In the genomic region with DNA sequence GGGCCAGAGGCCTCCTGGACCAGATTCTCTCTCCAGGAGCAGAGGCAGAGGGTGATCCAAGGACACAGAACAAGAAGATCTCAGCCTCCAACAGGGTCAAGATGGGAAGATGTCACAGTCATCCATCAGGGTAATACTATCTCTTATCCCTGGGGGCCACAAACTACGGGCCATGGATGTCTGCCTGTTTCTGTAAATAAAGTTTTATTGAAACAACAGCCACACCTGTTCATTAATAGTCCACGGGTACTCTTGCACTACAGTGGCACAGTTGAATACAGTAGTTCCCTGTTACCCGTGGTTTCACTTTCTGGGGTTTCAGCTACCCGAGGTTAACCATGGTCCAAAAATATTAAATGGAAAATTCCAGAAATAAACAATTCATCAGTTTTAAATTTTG, we compare ENCODE assay signal across 23 cellular contexts.
A peak's percentile ranks its signal among the peaks of the same experiment; 100 is the strongest.
DNase-seq lines count a peak whose midpoint lies in the region; ATAC-seq and TF ChIP-seq lines count a peak whose summit lies in the region.
"Had no signal": no experiment of that assay in that cellular context is flagged by ENCODE, and none has a peak within 500 bp of the region (broad histone marks: within the 10 kb centered on the region; RNA-seq: fewer than 3 reads in every experiment).

No MANE protein-coding gene starts in this region.

- H3K27ac Mint-ChIP-seq in activated CD4-positive, alpha-beta T cell treated with anti-CD3 and anti-CD28 coated beads for 36 hours, result peak overlapping the region; percentile 99
- peak overlapping the region; percentile 95 for H3K27ac Mint-ChIP-seq in CD4-positive, alpha-beta T cell
- H3K27ac Mint-ChIP-seq in activated T-helper 1 cell treated with anti-CD3 and anti-CD28 coated beads, Interleukin-12 subunit alpha, Interleukin-12 subunit beta, Interleukin-2, Interleukin-4 antibody, amounts not matched to agents 30 ng/mL and 10 ng/mL and 1 ng/mL, durations not matched to agents 14 hours and 24 hours and 36 hours, result peak overlapping the region; percentile 83
- peak overlapping the region; percentile 93 to 99 for H3K27ac Mint-ChIP-seq in effector memory CD8-positive, alpha-beta T cell

- no peak for DNase-seq in activated CD4-positive, alpha-beta T cell treated with anti-CD3 and anti-CD28 coated beads for 36 hours
- DNase-seq in activated CD4-positive, alpha-beta T cell treated with anti-CD3 and anti-CD28 coated beads for 48 hours, result no peak
- DNase-seq in CD4-positive, alpha-beta T cell, result no peak
- DNase-seq in activated T-helper 1 cell treated with anti-CD3 and anti-CD28 coated beads, Interleukin-12 subunit alpha, Interleukin-12 subunit beta, Interleukin-2, Interleukin-4 antibody, amounts not matched to agents 30 ng/mL and 10 ng/mL and 1 ng/mL, durations not matched to agents 14 hours and 24 hours and 36 hours (ENCODE audit: low spot score), result no peak
- no peak for DNase-seq in effector memory CD8-positive, alpha-beta T cell
- DNase-seq in nucleus accumbens (lab: John Stamatoyannopoulos, UW), result no peak
- DNase-seq: amygdala; effector CD8-positive, alpha-beta T cell; erythroblast; glutamatergic neuron; GOT3; left ventricle myocardium superior; NCI-H1092; NCI-H187; NCI-H524; occipital lobe; psoas muscle; SK-N-SH; stimulated activated CD4-positive, alpha-beta T cell treated with anti-CD3 and anti-CD28 coated beads, Interleukin-15, amount 100 ng/mL, for 24 hours; T1000; uterus had no signal

- POLR2A ChIA-PET in activated CD4-positive, alpha-beta T cell treated with anti-CD3 and anti-CD28 coated beads for 36 hours (lab: Charles Lee), result interaction anchor here (0.7 kb wide), 1 partner anchor 18 kb away, joined by 3 read pairs; no protein-coding TSS in a partner anchor
- POLR2A ChIA-PET in CD4-positive, alpha-beta T cell (lab: Charles Lee), result interaction anchor here (1.4 to 83.0 kb wide), 3 partner anchors 18 to 38 kb away, joined by 4 to 4389 read pairs (median 18); a partner anchor contains a TSS

- no peaks in the 10 kb centered on the region for H3K27me3 Mint-ChIP-seq in activated CD4-positive, alpha-beta T cell treated with anti-CD3 and anti-CD28 coated beads for 36 hours
- H3K27me3 Mint-ChIP-seq in CD4-positive, alpha-beta T cell, result no peaks in the 10 kb centered on the region
- no peaks in the 10 kb centered on the region for H3K27me3 Mint-ChIP-seq in activated T-helper 1 cell treated with anti-CD3 and anti-CD28 coated beads, Interleukin-12 subunit alpha, Interleukin-12 subunit beta, Interleukin-2, Interleukin-4 antibody, amounts not matched to agents 30 ng/mL and 10 ng/mL and 1 ng/mL, durations not matched to agents 14 hours and 24 hours and 36 hours (ENCODE audit: insufficient read depth)
- H3K27me3 Mint-ChIP-seq in effector memory CD8-positive, alpha-beta T cell, result no peaks in the 10 kb centered on the region

- no peaks in the 10 kb centered on the region for H3K9me3 Mint-ChIP-seq in activated CD4-positive, alpha-beta T cell treated with anti-CD3 and anti-CD28 coated beads for 36 hours (ENCODE audit: low read depth)
- no peaks in the 10 kb centered on the region for H3K9me3 Mint-ChIP-seq in CD4-positive, alpha-beta T cell
- no peaks in the 10 kb centered on the region for H3K9me3 Mint-ChIP-seq in activated T-helper 1 cell treated with anti-CD3 and anti-CD28 coated beads, Interleukin-12 subunit alpha, Interleukin-12 subunit beta, Interleukin-2, Interleukin-4 antibody, amounts not matched to agents 30 ng/mL and 10 ng/mL and 1 ng/mL, durations not matched to agents 14 hours and 24 hours and 36 hours
- H3K9me3 Mint-ChIP-seq in effector memory CD8-positive, alpha-beta T cell, result no peaks in the 10 kb centered on the region

- H3K4me3 Mint-ChIP-seq in activated CD4-positive, alpha-beta T cell treated with anti-CD3 and anti-CD28 coated beads for 36 hours, result peak overlapping the region; percentile 54
- H3K4me3 Mint-ChIP-seq in CD4-positive, alpha-beta T cell, result peak overlapping the region; percentile 89
- H3K4me3 Mint-ChIP-seq in activated T-helper 1 cell treated with anti-CD3 and anti-CD28 coated beads, Interleukin-12 subunit alpha, Interleukin-12 subunit beta, Interleukin-2, Interleukin-4 antibody, amounts not matched to agents 30 ng/mL and 10 ng/mL and 1 ng/mL, durations not matched to agents 14 hours and 24 hours and 36 hours, result peak overlapping the region; percentile 73
- peak overlapping the region; percentile 79 to 82 for H3K4me3 Mint-ChIP-seq in effector memory CD8-positive, alpha-beta T cell

- H3K27ac ChIP-seq in CD4-positive, alpha-beta T cell (ENCODE audit: low read depth, low read length), result peak overlapping the region; percentile 83
- H3K27ac ChIP-seq: psoas muscle, uterus had no signal

- CTCF ChIA-PET in activated CD4-positive, alpha-beta T cell treated with anti-CD3 and anti-CD28 coated beads for 36 hours (lab: Charles Lee), result interaction anchor here (0.7 to 1.4 kb wide), 3 partner anchors 27 to 962 kb away, joined by 3 to 4 read pairs (median 3); no protein-coding TSS in a partner anchor
- CTCF ChIA-PET in CD4-positive, alpha-beta T cell (lab: Charles Lee), result interaction anchor here (0.9 to 1.5 kb wide), 2 partner anchors 24 to 55 kb away, joined by 3 to 5 read pairs; no protein-coding TSS in a partner anchor

- no peak for TF ChIP-seq CTCF in CD4-positive, alpha-beta T cell (IDR thresholded peaks at IDR 0.05)

- peaks cover 100% of the 10 kb centered on the region for H3K4me1 Mint-ChIP-seq in activated CD4-positive, alpha-beta T cell treated with anti-CD3 and anti-CD28 coated beads for 36 hours
- peaks cover 100% of the 10 kb centered on the region for H3K4me1 Mint-ChIP-seq in CD4-positive, alpha-beta T cell (ENCODE audit: low read depth)
- H3K4me1 Mint-ChIP-seq in activated T-helper 1 cell treated with anti-CD3 and anti-CD28 coated beads, Interleukin-12 subunit alpha, Interleukin-12 subunit beta, Interleukin-2, Interleukin-4 antibody, amounts not matched to agents 30 ng/mL and 10 ng/mL and 1 ng/mL, durations not matched to agents 14 hours and 24 hours and 36 hours (ENCODE audit: low read depth), result peaks cover 97% of the 10 kb centered on the region
- H3K4me1 Mint-ChIP-seq in effector memory CD8-positive, alpha-beta T cell (ENCODE audit: low read depth in 2 of 2), result peaks cover 96 to 99% of the 10 kb centered on the region in 2 donors

- intact Hi-C loops in activated CD4-positive, alpha-beta T cell treated with anti-CD3 and anti-CD28 coated beads for 36 hours (cut with DNase I, micrococcal nuclease), result loop anchor here in 1 of 2 experiments (2.0 kb wide), 1 partner anchor 13 kb away; no protein-coding TSS in a partner anchor
- intact Hi-C loops in CD4-positive, alpha-beta T cell (cut with DNase I, micrococcal nuclease), result loop anchor here in 1 of 2 experiments (2.0 kb wide), 1 partner anchor 13 kb away; no protein-coding TSS in a partner anchor
- intact Hi-C loops in activated T-helper 1 cell treated with anti-CD3 and anti-CD28 coated beads, Interleukin-12 subunit alpha, Interleukin-12 subunit beta, Interleukin-2, Interleukin-4 antibody, amounts not matched to agents 30 ng/mL and 10 ng/mL and 1 ng/mL, durations not matched to agents 14 hours and 24 hours and 36 hours (cut with micrococcal nuclease), result no loop called here

- ATAC-seq in activated CD4-positive, alpha-beta T cell treated with anti-CD3 and anti-CD28 coated beads for 36 hours, result no peak
- ATAC-seq in CD4-positive, alpha-beta T cell (ENCODE audit: poor library complexity), result no peak
- ATAC-seq in effector memory CD8-positive, alpha-beta T cell (replicated peaks), result no peak
- ATAC-seq in GM21529 (IDR thresholded peaks at IDR 0.05; ENCODE audit: unreplicated experiment) (no peak), HG02973 (IDR thresholded peaks at IDR 0.05; ENCODE audit: unreplicated experiment) (no peak)
- ATAC-seq: left ventricle myocardium superior, psoas muscle had no signal

- no peaks in the 10 kb centered on the region for H3K27me3 ChIP-seq in CD4-positive, alpha-beta T cell (ENCODE audit: control insufficient read depth, insufficient read depth, low read length)
- H3K27me3 ChIP-seq: uterus had no signal

- H3K9me3 ChIP-seq in CD4-positive, alpha-beta T cell (ENCODE audit: control insufficient read depth, low read length), result no peaks in the 10 kb centered on the region
- H3K9me3 ChIP-seq: psoas muscle, SK-N-SH, uterus had no signal

- peaks cover 61% of the 10 kb centered on the region for H3K36me3 Mint-ChIP-seq in activated CD4-positive, alpha-beta T cell treated with anti-CD3 and anti-CD28 coated beads for 36 hours (ENCODE audit: low read depth)
- H3K36me3 Mint-ChIP-seq in CD4-positive, alpha-beta T cell (ENCODE audit: low read depth), result peaks cover 100% of the 10 kb centered on the region
- peaks cover 42% of the 10 kb centered on the region for H3K36me3 Mint-ChIP-seq in activated T-helper 1 cell treated with anti-CD3 and anti-CD28 coated beads, Interleukin-12 subunit alpha, Interleukin-12 subunit beta, Interleukin-2, Interleukin-4 antibody, amounts not matched to agents 30 ng/mL and 10 ng/mL and 1 ng/mL, durations not matched to agents 14 hours and 24 hours and 36 hours (ENCODE audit: low read depth)
- peaks cover 89% of the 10 kb centered on the region for H3K36me3 Mint-ChIP-seq in effector memory CD8-positive, alpha-beta T cell (ENCODE audit: insufficient read depth)
